Comparison of ENCODE assay signal across 18 cellular contexts in genomic region chr9:69570091-69570451, GRCh38.
DNase-seq lines count a peak whose midpoint lies in the region; ATAC-seq and TF ChIP-seq lines count a peak whose summit lies in the region.
"Had no signal": no experiment of that assay in that cellular context is flagged by ENCODE, and none has a peak within 500 bp of the region (broad histone marks: within the 10 kb centered on the region; RNA-seq: fewer than 3 reads in every experiment).

No MANE protein-coding gene starts in this region.

- H3K9me3 ChIP-seq in RWPE2 (ENCODE audit: severe bottlenecking), result no peaks in the 10 kb centered on the region
- H3K9me3 ChIP-seq: MG63 had no signal

- H3K4me1 ChIP-seq in ACC112 (ENCODE audit: control insufficient read depth, insufficient read depth, low read length, unreplicated experiment), result peaks cover 48% of the 10 kb centered on the region
- H3K4me1 ChIP-seq in RWPE2 (ENCODE audit: insufficient read depth, poor library complexity, severe bottlenecking), result peaks cover 48% of the 10 kb centered on the region

- no peak overlapping the region for H3K4me3 ChIP-seq in ACC112 (ENCODE audit: low read depth, low read length)
- no peak overlapping the region for H3K4me3 ChIP-seq in RWPE2 (ENCODE audit: severe bottlenecking)
- H3K4me3 ChIP-seq: BLaER1, MG63 had no signal

- ATAC-seq in RWPE2 (ENCODE audit: low read depth), result no peak; the same call in 2 of the 3 replicates
- ATAC-seq in HG03135 (IDR thresholded peaks at IDR 0.05; ENCODE audit: unreplicated experiment), result no peak
- ATAC-seq: HepG2 had no signal

- intact Hi-C loops in activated CD4-positive, alpha-beta T cell treated with anti-CD3 and anti-CD28 coated beads, Interleukin-2, amount 10 ng/mL, durations not matched to agents 24 days and 14 days (cut with micrococcal nuclease), result no loop called here

- H2AFZ ChIP-seq in ACC112 (ENCODE audit: low read length, unreplicated experiment), result no peak overlapping the region

- H3K36me3 Mint-ChIP-seq in activated CD4-positive, alpha-beta T cell treated with anti-CD3 and anti-CD28 coated beads, Interleukin-2, amount 10 ng/mL, durations not matched to agents 24 days and 14 days (ENCODE audit: low read depth), result no peaks in the 10 kb centered on the region
- H3K36me3 Mint-ChIP-seq: CD8-positive, alpha-beta memory T cell had no signal

- TF ChIP-seq CTCF in RWPE2 (IDR thresholded peaks at IDR 0.05; ENCODE audit: poor library complexity, severe bottlenecking), result no peak

- no peak overlapping the region for H3K4me3 Mint-ChIP-seq in activated CD4-positive, alpha-beta T cell treated with anti-CD3 and anti-CD28 coated beads, Interleukin-2, amount 10 ng/mL, durations not matched to agents 24 days and 14 days
- H3K4me3 Mint-ChIP-seq: CD8-positive, alpha-beta memory T cell had no signal

- H3K27me3 ChIP-seq in ACC112 (ENCODE audit: insufficient read depth, low read length), result no peaks in the 10 kb centered on the region
- no peaks in the 10 kb centered on the region for H3K27me3 ChIP-seq in RWPE2 (ENCODE audit: insufficient read depth, poor library complexity, severe bottlenecking)
- H3K27me3 ChIP-seq: BLaER1, MG63 had no signal

- H3K27ac ChIP-seq in ACC112 (ENCODE audit: low read depth, low read length) (peak overlapping the region; percentile 2; the same call in 1 of the 2 replicates), RWPE2 (ENCODE audit: poor library complexity, severe bottlenecking) (peak overlapping the region; percentile 77), epithelial cell of prostate (peak overlapping the region; percentile 42)
- H3K27ac ChIP-seq: BLaER1, KMS-11 had no signal

- DNase-seq in RWPE2 (ENCODE audit: low spot score) (no peak), epithelial cell of prostate (ENCODE audit: low read depth, low spot score) (no peak), myocyte (ENCODE audit: low read depth) (peak; percentile 28), NCI-H1048 (lab: John Stamatoyannopoulos, UW) (no peak), NAMALWA (ENCODE audit: low spot score) (no peak)
- DNase-seq in activated CD4-positive, alpha-beta T cell treated with anti-CD3 and anti-CD28 coated beads, Interleukin-2, amount 10 ng/mL, durations not matched to agents 24 days and 14 days, result no peak
- DNase-seq: CD8-positive, alpha-beta memory T cell; DMS79 treated with DMSO at 0.1 percent for 48 hours; GOT3; MG63; NCI-H1105 treated with DMSO at 0.1 percent for 48 hours; NCI-H187; NCI-H69 had no signal

- H3K36me3 ChIP-seq in ACC112 (ENCODE audit: insufficient read depth, low read length) (no peaks in the 10 kb centered on the region), RWPE2 (ENCODE audit: low read depth) (no peaks in the 10 kb centered on the region)
- H3K36me3 ChIP-seq: BLaER1, MG63 had no signal

- H3K27me3 Mint-ChIP-seq in activated CD4-positive, alpha-beta T cell treated with anti-CD3 and anti-CD28 coated beads, Interleukin-2, amount 10 ng/mL, durations not matched to agents 24 days and 14 days, result peaks cover 9% of the 10 kb centered on the region

- no peaks in the 10 kb centered on the region for H3K4me1 Mint-ChIP-seq in activated CD4-positive, alpha-beta T cell treated with anti-CD3 and anti-CD28 coated beads, Interleukin-2, amount 10 ng/mL, durations not matched to agents 24 days and 14 days
- H3K4me1 Mint-ChIP-seq: CD8-positive, alpha-beta memory T cell had no signal

- no peak overlapping the region for H3K27ac Mint-ChIP-seq in activated CD4-positive, alpha-beta T cell treated with anti-CD3 and anti-CD28 coated beads, Interleukin-2, amount 10 ng/mL, durations not matched to agents 24 days and 14 days
- H3K27ac Mint-ChIP-seq: CD8-positive, alpha-beta memory T cell had no signal

- no peaks in the 10 kb centered on the region for H3K79me2 ChIP-seq in ACC112 (ENCODE audit: control insufficient read depth, insufficient read depth, low read length, unreplicated experiment)

- no peaks in the 10 kb centered on the region for H3K9me3 Mint-ChIP-seq in activated CD4-positive, alpha-beta T cell treated with anti-CD3 and anti-CD28 coated beads, Interleukin-2, amount 10 ng/mL, durations not matched to agents 24 days and 14 days

Comparison
In these comparisons a context has a peak if more than half of its experiments do, and no peak if none do; other contexts are left out.
1. H3K27ac ChIP-seq: peak in every context shown above with its lines; median percentile 77 in RWPE2; 42 in epithelial cell of prostate; 2 in ACC112.